ENCODE assay signal across 9 cellular contexts in the genomic region with DNA sequence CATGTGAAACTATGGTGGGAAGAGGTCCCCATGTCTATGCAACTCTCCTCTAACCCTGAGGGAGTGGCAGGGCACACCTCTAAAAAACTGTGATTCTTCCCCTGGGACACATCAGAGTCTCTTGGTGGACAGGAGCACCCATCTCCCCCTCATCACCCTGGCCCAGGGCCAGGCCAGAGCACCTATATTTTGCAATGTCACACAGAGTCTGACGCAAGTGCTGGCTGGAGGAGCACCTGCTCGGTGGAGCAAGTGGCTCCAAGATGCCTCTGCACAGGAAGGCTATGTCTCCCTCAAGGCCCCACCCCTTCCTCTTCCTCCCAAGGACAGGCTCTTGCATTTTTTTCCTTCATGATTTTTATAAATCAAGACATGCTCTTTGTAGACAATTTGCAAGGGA. TPM values are rescaled to one million over a fixed set of nuclear protein-coding genes. Genes with fewer than 3 reads are reported as not detected.
DNase-seq lines count a peak whose midpoint lies in the region; ATAC-seq and TF ChIP-seq lines count a peak whose summit lies in the region.
"Had no signal": no experiment of that assay in that cellular context is flagged by ENCODE, and none has a peak within 500 bp of the region (broad histone marks: within the 10 kb centered on the region; RNA-seq: fewer than 3 reads in every experiment).

No MANE protein-coding gene starts in this region.

- ATAC-seq in HG03159 (IDR thresholded peaks at IDR 0.05; ENCODE audit: unreplicated experiment) (peak; percentile 17), HG03565 (IDR thresholded peaks at IDR 0.05; ENCODE audit: unreplicated experiment) (no peak)
- no peak for ATAC-seq in activated naive CD8-positive, alpha-beta T cell treated with anti-CD3 and anti-CD28 coated beads, Interleukin-2, amount 50 U/mL, for 24 hours
- ATAC-seq in stimulated activated naive B cell treated with anti-CD40 and anti-IgM and Interleukin-4, amounts not matched to agents 10 μg/mL and 1 μg/mL and 100 μg/mL, for 72 hours (replicated peaks), result peak; percentile 48 to 49

- no peaks in the 10 kb centered on the region for H3K27me3 Mint-ChIP-seq in activated naive CD8-positive, alpha-beta T cell treated with anti-CD3 and anti-CD28 coated beads, Interleukin-2, amount 50 U/mL, for 24 hours
- H3K27me3 Mint-ChIP-seq in stimulated activated naive B cell treated with anti-CD40 and anti-IgM and Interleukin-4, amounts not matched to agents 10 μg/mL and 1 μg/mL and 100 μg/mL, for 72 hours, result no peaks in the 10 kb centered on the region

- no peak overlapping the region for H3K27ac ChIP-seq in A673 (ENCODE audit: low read depth, low read length, poor library complexity, severe bottlenecking)

- peak; percentile 57 for DNase-seq in activated CD8-positive, alpha-beta memory T cell treated with anti-CD3 and anti-CD28 coated beads for 24 hours
- no peak for DNase-seq in activated CD8-positive, alpha-beta memory T cell treated with anti-CD3 and anti-CD28 coated beads, Interleukin-2, amount 50 U/mL, for 48 hours
- DNase-seq in activated naive CD8-positive, alpha-beta T cell treated with anti-CD3 and anti-CD28 coated beads, Interleukin-2, amount 50 U/mL, for 24 hours, result no peak
- DNase-seq in stimulated activated naive B cell treated with anti-CD40 and anti-IgM and Interleukin-4, amounts not matched to agents 10 μg/mL and 1 μg/mL and 100 μg/mL, for 72 hours, result no peak
- DNase-seq in A673 (ENCODE audit: low spot score) (no peak), epidermal melanocyte (ENCODE audit: insufficient read length, low spot score) (no peak)

- peaks cover 31% of the 10 kb centered on the region for H3K36me3 ChIP-seq in A673 (ENCODE audit: insufficient read depth, low read length, poor library complexity, severe bottlenecking)

- TF ChIP-seq CTCF in A673 (conservative IDR thresholded peaks at IDR 0.05; ENCODE audit: low read depth, low read length), result no peak

- CTCF ChIA-PET in A673 (lab: Charles Lee), result no interaction called here

- peaks cover 38% of the 10 kb centered on the region for H3K36me3 Mint-ChIP-seq in activated naive CD8-positive, alpha-beta T cell treated with anti-CD3 and anti-CD28 coated beads, Interleukin-2, amount 50 U/mL, for 24 hours (ENCODE audit: low read depth)
- peaks cover 61 to 79% of the 10 kb centered on the region in 2 donors for H3K36me3 Mint-ChIP-seq in stimulated activated naive B cell treated with anti-CD40 and anti-IgM and Interleukin-4, amounts not matched to agents 10 μg/mL and 1 μg/mL and 100 μg/mL, for 72 hours

- H3K4me3 Mint-ChIP-seq in activated naive CD8-positive, alpha-beta T cell treated with anti-CD3 and anti-CD28 coated beads, Interleukin-2, amount 50 U/mL, for 24 hours, result no peak overlapping the region
- H3K4me3 Mint-ChIP-seq in stimulated activated naive B cell treated with anti-CD40 and anti-IgM and Interleukin-4, amounts not matched to agents 10 μg/mL and 1 μg/mL and 100 μg/mL, for 72 hours, result peak overlapping the region; percentile 51 to 57

- H3K9me3 Mint-ChIP-seq in activated naive CD8-positive, alpha-beta T cell treated with anti-CD3 and anti-CD28 coated beads, Interleukin-2, amount 50 U/mL, for 24 hours, result no peaks in the 10 kb centered on the region
- H3K9me3 Mint-ChIP-seq in stimulated activated naive B cell treated with anti-CD40 and anti-IgM and Interleukin-4, amounts not matched to agents 10 μg/mL and 1 μg/mL and 100 μg/mL, for 72 hours, result no peaks in the 10 kb centered on the region

- POLR2A ChIA-PET in A673 (lab: Charles Lee; ENCODE audit: low non-redundant PET), result no interaction called here

- H3K4me1 Mint-ChIP-seq in activated naive CD8-positive, alpha-beta T cell treated with anti-CD3 and anti-CD28 coated beads, Interleukin-2, amount 50 U/mL, for 24 hours, result peaks cover 67% of the 10 kb centered on the region
- peaks cover 74 to 84% of the 10 kb centered on the region in 2 donors for H3K4me1 Mint-ChIP-seq in stimulated activated naive B cell treated with anti-CD40 and anti-IgM and Interleukin-4, amounts not matched to agents 10 μg/mL and 1 μg/mL and 100 μg/mL, for 72 hours

- H3K4me3 ChIP-seq in A673 (ENCODE audit: low read depth, low read length, poor library complexity, severe bottlenecking), result no peak overlapping the region
- H3K4me3 ChIP-seq: SJSA1 had no signal

- peak overlapping the region; percentile 84 for H3K27ac Mint-ChIP-seq in activated naive CD8-positive, alpha-beta T cell treated with anti-CD3 and anti-CD28 coated beads, Interleukin-2, amount 50 U/mL, for 24 hours
- H3K27ac Mint-ChIP-seq in stimulated activated naive B cell treated with anti-CD40 and anti-IgM and Interleukin-4, amounts not matched to agents 10 μg/mL and 1 μg/mL and 100 μg/mL, for 72 hours, result peak overlapping the region; percentile 97

- intact Hi-C loops in A673 (cut with micrococcal nuclease; ENCODE audit: unreplicated experiment), result no loop called here

- no TSS peak for BruUV-seq in A673 (replicated peaks; lab: Mats Ljungman, UMichigan)

- no peaks in the 10 kb centered on the region for H3K9me3 ChIP-seq in A673 (ENCODE audit: low read depth, low read length, poor library complexity, severe bottlenecking)
- H3K9me3 ChIP-seq: SJSA1 had no signal

- H3K4me1 ChIP-seq in A673 (ENCODE audit: insufficient read depth, low read length, poor library complexity, severe bottlenecking), result no peaks in the 10 kb centered on the region

- no peaks in the 10 kb centered on the region for H3K27me3 ChIP-seq in A673 (replicated peaks; ENCODE audit: insufficient read depth, low read depth, low read length, poor library complexity)
- H3K27me3 ChIP-seq: SJSA1 had no signal

RNA-seq across cellular contexts. Expression of gene SNN, which starts 13.3 kb away (rescaled TPM):
- total RNA-seq in A673 (2021), result 13.0 and 14.6 TPM in 2 replicates

Comparison
In these comparisons a context has a peak if more than half of its experiments do, and no peak if none do; other contexts are left out.
1. ATAC-seq: peak in HG03159 (single experiment) and stimulated activated naive B cell treated with anti-CD40 and anti-IgM and Interleukin-4, amounts not matched to agents 10 μg/mL and 1 μg/mL and 100 μg/mL, for 72 hours (2 of 2); none in activated naive CD8-positive, alpha-beta T cell treated with anti-CD3 and anti-CD28 coated beads, Interleukin-2, amount 50 U/mL, for 24 hours (single experiment) and HG03565 (single experiment).